20 cellular contexts compared by ENCODE assay signal in genomic region chr1:182173791-182174190, GRCh38.
DNase-seq lines count a peak whose midpoint lies in the region; ATAC-seq and TF ChIP-seq lines count a peak whose summit lies in the region.
"Had no signal": no experiment of that assay in that cellular context is flagged by ENCODE, and none has a peak within 500 bp of the region (broad histone marks: within the 10 kb centered on the region; RNA-seq: fewer than 3 reads in every experiment).

No MANE protein-coding gene starts in this region.

- peak overlapping the region; percentile 73 for H3K27ac Mint-ChIP-seq in osteocyte (ENCODE audit: unreplicated experiment)
- H3K27ac Mint-ChIP-seq: activated naive CD4-positive, alpha-beta T cell treated with anti-CD3 and anti-CD28 coated beads, Interleukin-2, amount 10 ng/mL, durations not matched to agents 7 days and 5 days; IgD-negative memory B cell; T-helper 17 cell had no signal

- H3K4me3 Mint-ChIP-seq in osteocyte (ENCODE audit: unreplicated experiment), result no peak overlapping the region
- H3K4me3 Mint-ChIP-seq: activated naive CD4-positive, alpha-beta T cell treated with anti-CD3 and anti-CD28 coated beads, Interleukin-2, amount 10 ng/mL, durations not matched to agents 7 days and 5 days; IgD-negative memory B cell; T-helper 17 cell had no signal

- peaks cover 22% of the 10 kb centered on the region for H3K4me1 Mint-ChIP-seq in osteocyte (ENCODE audit: unreplicated experiment)

- 43 to 60% methylated on average over 1 of the region's 1 CpG for WGBS in gastroesophageal sphincter (ENCODE audit: low coverage in 1 of 2), 2 donors
- 54 to 65% methylated on average over 1 of the region's 1 CpG for WGBS in upper lobe of left lung, 2 donors

- H3K4me3 ChIP-seq in gastroesophageal sphincter (no peak overlapping the region), upper lobe of left lung (no peak overlapping the region)

- H3K4me1 ChIP-seq in gastroesophageal sphincter (peaks cover 0 to 29% (median 15%) of the 10 kb centered on the region in 3 donors), upper lobe of left lung (peaks cover 25 to 43% (median 35%) of the 10 kb centered on the region in 4 donors)
- H3K4me1 ChIP-seq: parathyroid adenoma had no signal

- no peak for TF ChIP-seq POLR2A in gastroesophageal sphincter (IDR thresholded peaks at IDR 0.05)
- no peak for TF ChIP-seq POLR2A in upper lobe of left lung (IDR thresholded peaks at IDR 0.05)

- peak; percentile 7 for DNase-seq in DMS 273 (lab: John Stamatoyannopoulos, UW; ENCODE audit: unreplicated experiment)
- no peak for DNase-seq in DMS 273 treated with DMSO at 0.1 percent for 48 hours (lab: John Stamatoyannopoulos, UW)
- no peak for DNase-seq in osteocyte (ENCODE audit: extremely low spot score, unreplicated experiment)
- DNase-seq in upper lobe of left lung, result peak in 1 of 2 donors; percentile 62
- no peak for DNase-seq in NCI-H2081 (lab: John Stamatoyannopoulos, UW)
- DNase-seq: activated CD8-positive, alpha-beta memory T cell treated with anti-CD3 and anti-CD28 coated beads, Interleukin-2, amount 50 U/mL, for 48 hours; activated naive CD4-positive, alpha-beta T cell treated with anti-CD3 and anti-CD28 coated beads, Interleukin-2, amount 10 ng/mL, durations not matched to agents 7 days and 5 days; DND-41; head of caudate nucleus; kidney glomerular epithelial cell; NCI-H1105; NK-92 treated with Interleukin-12 subunit alpha and Interleukin-12 subunit beta, amount 100 ng/mL, for 24 hours; T-helper 17 cell had no signal

- no peak for TF ChIP-seq CTCF in gastroesophageal sphincter (IDR thresholded peaks at IDR 0.05)
- no peak for TF ChIP-seq CTCF in osteocyte (IDR thresholded peaks at IDR 0.05)
- TF ChIP-seq CTCF in upper lobe of left lung (IDR thresholded peaks at IDR 0.05), result no peak

- H3K9me3 ChIP-seq in gastroesophageal sphincter, result no peaks in the 10 kb centered on the region
- H3K9me3 ChIP-seq in upper lobe of left lung, result no peaks in the 10 kb centered on the region

- no peaks in the 10 kb centered on the region for H3K27me3 ChIP-seq in gastroesophageal sphincter
- H3K27me3 ChIP-seq in upper lobe of left lung, result no peaks in the 10 kb centered on the region

- no peaks in the 10 kb centered on the region for H3K27me3 Mint-ChIP-seq in osteocyte (ENCODE audit: unreplicated experiment)

- no peaks in the 10 kb centered on the region for H3K9me3 Mint-ChIP-seq in osteocyte (ENCODE audit: unreplicated experiment)
- H3K9me3 Mint-ChIP-seq: activated naive CD4-positive, alpha-beta T cell treated with anti-CD3 and anti-CD28 coated beads, Interleukin-2, amount 10 ng/mL, durations not matched to agents 7 days and 5 days had no signal

- TF ChIP-seq EP300 in gastroesophageal sphincter (IDR thresholded peaks at IDR 0.05) (peak; percentile 37), upper lobe of left lung (IDR thresholded peaks at IDR 0.05) (peak in 2 of 4 donors; percentile 38 to 60)

- H3K27ac ChIP-seq in gastroesophageal sphincter, result peak overlapping the region; percentile 79 to 84 (median 82)
- peak overlapping the region; percentile 51 to 78 (median 66) for H3K27ac ChIP-seq in upper lobe of left lung
- H3K27ac ChIP-seq: 22Rv1, parathyroid adenoma had no signal

- H3K36me3 Mint-ChIP-seq in osteocyte (ENCODE audit: unreplicated experiment), result no peaks in the 10 kb centered on the region
- H3K36me3 Mint-ChIP-seq: activated naive CD4-positive, alpha-beta T cell treated with anti-CD3 and anti-CD28 coated beads, Interleukin-2, amount 10 ng/mL, durations not matched to agents 7 days and 5 days; IgD-negative memory B cell had no signal

- ATAC-seq in gastroesophageal sphincter, result peak; percentile 83
- peak in 1 of 2 donors; percentile 32 for ATAC-seq in upper lobe of left lung (ENCODE audit: low FRiP score in 2 of 2)
- no peak for ATAC-seq in HG03025 (IDR thresholded peaks at IDR 0.05; ENCODE audit: low FRiP score, unreplicated experiment)
- no peak for ATAC-seq in GM18517 (IDR thresholded peaks at IDR 0.05; ENCODE audit: unreplicated experiment)
- ATAC-seq: activated CD4-positive, CD25-positive, alpha-beta regulatory T cell treated with anti-CD3 and anti-CD28 coated beads, Interleukin-2, amount 50 U/mL, for 24 hours; T-helper 17 cell had no signal

- H3K36me3 ChIP-seq in gastroesophageal sphincter (no peaks in the 10 kb centered on the region), upper lobe of left lung (no peaks in the 10 kb centered on the region)
